Comparison of ENCODE assay signal across 22 cellular contexts in the genomic region with DNA sequence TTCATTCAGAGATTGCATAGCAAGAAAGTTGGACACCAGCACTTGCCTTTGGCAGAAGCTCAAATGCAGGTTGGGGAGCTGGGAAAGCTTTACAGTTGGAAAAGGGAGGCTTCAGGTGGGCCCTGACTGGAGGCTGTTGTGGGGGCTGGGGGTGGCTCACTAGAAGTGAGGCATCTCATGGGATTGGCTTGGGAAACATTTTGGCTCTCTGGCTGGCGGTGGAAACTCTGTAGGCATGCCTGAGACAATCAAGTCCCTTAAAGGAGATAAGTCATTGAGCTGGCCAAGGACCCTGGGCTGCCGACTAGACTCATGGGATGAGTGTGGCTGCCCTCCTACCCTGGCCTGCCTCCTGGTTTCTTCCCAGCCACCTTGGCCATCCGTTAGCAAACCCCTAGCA.
"Had no signal": no experiment of that assay in that cellular context is flagged by ENCODE, and none has a peak within 500 bp of the region (broad histone marks: within the 10 kb centered on the region; RNA-seq: fewer than 3 reads in every experiment).

No MANE protein-coding gene starts in this region.

- DNase-seq: activated CD4-positive, alpha-beta T cell treated with anti-CD3 and anti-CD28 coated beads for 48 hours; activated CD4-positive, alpha-beta T cell treated with anti-CD3 and anti-CD28 coated beads, Interleukin-2, amount 50 U/mL, for 4 hours; activated CD4-positive, CD25-positive, alpha-beta regulatory T cell treated with anti-CD3 and anti-CD28 coated beads, Interleukin-2, amount 50 U/mL, for 72 hours; activated CD8-positive, alpha-beta memory T cell treated with anti-CD3 and anti-CD28 coated beads, Interleukin-2, amount 50 U/mL, for 48 hours; activated CD8-positive, alpha-beta T cell treated with anti-CD3 and anti-CD28 coated beads, Interleukin-2, amount 10 ng/mL, durations not matched to agents 7 days and 5 days; activated naive CD4-positive, alpha-beta T cell treated with anti-CD3 and anti-CD28 coated beads, Interleukin-2, amount 50 U/mL, for 16 hours; activated naive CD8-positive, alpha-beta T cell treated with anti-CD3 and anti-CD28 coated beads, Interleukin-2, amount 10 ng/mL, durations not matched to agents 7 days and 5 days; activated T-cell treated with anti-CD3 and anti-CD28 coated beads, Interleukin-2, amount 50 U/mL, for 1 hour; adrenal gland; anterior cingulate cortex; cerebellar nuclear complex; Kasumi-1; NCI-H1048; NCI-H146; NCI-H187 treated with DMSO at 0.1 percent for 48 hours; NCI-H2081 treated with DMSO at 0.1 percent for 48 hours; NCI-H446; NCI-H748 treated with DMSO at 0.1 percent for 48 hours; SHP77 had no signal

- H3K9me3 ChIP-seq: adrenal gland, SJSA1 had no signal

- H3K36me3 ChIP-seq: adrenal gland, SJSA1 had no signal

- H3K27ac ChIP-seq: adrenal gland, SJSA1 had no signal

- H3K4me3 ChIP-seq: adrenal gland, SJSA1 had no signal

- ATAC-seq: activated CD8-positive, alpha-beta T cell treated with anti-CD3 and anti-CD28 coated beads, Interleukin-2, amount 10 ng/mL, durations not matched to agents 7 days and 5 days; SK-N-SH treated with all-trans-retinoic acid at 6 μM for 48 hours; WTC11 had no signal

- H3K27me3 ChIP-seq: adrenal gland, SJSA1 had no signal
